ENCODE assay signal across 16 cellular contexts in the genomic region with DNA sequence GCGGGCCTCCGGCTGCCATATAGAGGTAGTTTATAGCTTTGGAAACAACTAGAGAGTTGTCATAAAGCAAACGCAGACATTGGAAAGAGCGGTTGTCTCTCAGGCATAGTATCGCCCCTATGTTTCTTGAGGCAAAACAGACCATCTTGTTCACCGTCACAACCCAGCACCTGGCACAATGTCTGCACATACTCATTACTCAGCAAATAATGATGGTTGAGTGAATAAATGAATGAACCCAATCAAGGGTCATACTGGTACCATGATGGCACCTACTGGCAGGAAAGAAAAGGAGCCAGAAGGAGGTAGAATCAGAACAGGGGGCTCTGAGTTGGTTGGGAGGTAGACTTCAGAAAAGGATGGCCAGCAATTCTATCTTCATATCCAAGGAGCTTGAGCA.
A peak's percentile ranks its signal among the peaks of the same experiment; 100 is the strongest.
DNase-seq lines count a peak whose midpoint lies in the region; ATAC-seq, FAIRE-seq and TF ChIP-seq lines count a peak whose summit lies in the region.
"Had no signal": no experiment of that assay in that cellular context is flagged by ENCODE, and none has a peak within 500 bp of the region (broad histone marks: within the 10 kb centered on the region; RNA-seq: fewer than 3 reads in every experiment).

No MANE protein-coding gene starts in this region.

- TF ChIP-seq EP300 in HepG2 (IDR thresholded peaks at IDR 0.05; ENCODE audit: low read depth in 2 of 2, low read length in 2 of 2) (no peak), HepG2 (CRISPR knock-in tag; IDR thresholded peaks at IDR 0.05; ENCODE audit: borderline replicate concordance) (no peak)

- H3K9me3 ChIP-seq in HepG2 (ENCODE audit: low read length) (no peaks in the 10 kb centered on the region), right lobe of liver (no peaks in the 10 kb centered on the region), RWPE2 (ENCODE audit: severe bottlenecking) (no peaks in the 10 kb centered on the region), smooth muscle cell (replicated peaks; ENCODE audit: low read depth) (no peaks in the 10 kb centered on the region)
- H3K9me3 ChIP-seq: BLaER1 had no signal

- in situ Hi-C loops in HepG2 (cut with HindIII; ENCODE audit: extremely low pct_ligation_motif_present, low pct_unique_long_range_greater_than_20kb), result no loop called here

- intact Hi-C loops in HepG2 (cut with micrococcal nuclease; ENCODE audit: unreplicated experiment), result no loop called here
- intact Hi-C loops in right lobe of liver (cut with DNase I), result no loop called here

- H3K4me1 ChIP-seq in HepG2 (ENCODE audit: insufficient read depth, low read length), result peaks cover 6% of the 10 kb centered on the region; the same call in 1 of the 2 replicates
- no peaks in the 10 kb centered on the region for H3K4me1 ChIP-seq in right lobe of liver
- H3K4me1 ChIP-seq in RWPE2 (ENCODE audit: insufficient read depth, poor library complexity, severe bottlenecking), result peaks cover 7% of the 10 kb centered on the region
- H3K4me1 ChIP-seq in smooth muscle cell (ENCODE audit: low read depth), result peaks cover 4% of the 10 kb centered on the region
- H3K4me1 ChIP-seq: BLaER1 had no signal

- 94% methylated on average over 6 of the region's 6 CpGs for WGBS in HepG2 (ENCODE audit: low lambda C conversion rate)
- WGBS in right lobe of liver (ENCODE audit: insufficient coverage, low coverage, low lambda C conversion rate, missing lambda C conversion rate), result 90% methylated on average over 6 of the region's 6 CpGs
- WGBS in smooth muscle cell (ENCODE audit: low lambda C conversion rate), result 97% methylated on average over 6 of the region's 6 CpGs

- H3K36me3 ChIP-seq in HepG2 (replicated peaks in 1 of 2; ENCODE audit: control insufficient read depth in 1 of 2, insufficient read depth in 2 of 2, low read length in 2 of 2) (no peaks in the 10 kb centered on the region), right lobe of liver (no peaks in the 10 kb centered on the region), RWPE2 (ENCODE audit: low read depth) (peaks cover 9% of the 10 kb centered on the region; the same call in 1 of the 2 replicates), smooth muscle cell (ENCODE audit: low read depth) (peaks cover 22% of the 10 kb centered on the region)
- H3K36me3 ChIP-seq: BLaER1 had no signal

- TF ChIP-seq POLR2A in HepG2 (IDR thresholded peaks at IDR 0.05; ENCODE audit: insufficient read depth in 1 of 2, low read depth in 2 of 2, low read length in 2 of 2) (no peak), right lobe of liver (IDR thresholded peaks at IDR 0.05) (no peak)

- H3K79me2 ChIP-seq in HepG2 (ENCODE audit: insufficient read depth, low read length) (no peaks in the 10 kb centered on the region), smooth muscle cell (ENCODE audit: low read depth) (no peaks in the 10 kb centered on the region)

- TF ChIP-seq RAD21 in HepG2 (CRISPR knock-in tag; IDR thresholded peaks at IDR 0.05), result no peak

- CTCF ChIA-PET in HepG2 (lab: Yijun Ruan, JAX; ENCODE audit: low intra/inter-chr PET ratio, low total read pairs), result no interaction called here

- H3K9ac ChIP-seq in HepG2 (ENCODE audit: insufficient read depth, low read depth, low read length) (no peak overlapping the region), smooth muscle cell (ENCODE audit: low read depth) (no peak overlapping the region)
- H3K9ac ChIP-seq: BLaER1 had no signal

- POLR2A ChIA-PET in HepG2 (lab: Yijun Ruan, JAX), result no interaction called here

- no peak for ATAC-seq in HepG2
- no peak for ATAC-seq in right lobe of liver
- no peak for ATAC-seq in RWPE2 (ENCODE audit: low read depth)

- DNase-seq in HepG2 (ENCODE audit: low spot score), result no peak
- no peak for DNase-seq in right lobe of liver
- no peak for DNase-seq in RWPE2 (ENCODE audit: low spot score)
- DNase-seq in smooth muscle cell (lab: John Stamatoyannopoulos, UW; ENCODE audit: unreplicated experiment), result no peak
- DNase-seq in OCI-M1 (lab: John Stamatoyannopoulos, UW), result no peak
- no peak for DNase-seq in NK-92 (lab: John Stamatoyannopoulos, UW; ENCODE audit: unreplicated experiment)
- no peak for DNase-seq in mucosa of gallbladder (ENCODE audit: low spot score)
- DNase-seq: CD4-positive, alpha-beta memory T cell; DMS79; GDM1; GOT3; H9 had no signal

- peaks cover 26% of the 10 kb centered on the region for H3F3A ChIP-seq in smooth muscle cell (ENCODE audit: low read depth)

- no TSS peak for BruUV-seq in HepG2 (replicated peaks; lab: Mats Ljungman, UMichigan)

- H4K20me1 ChIP-seq in HepG2 (ENCODE audit: insufficient read depth, low read length) (no peaks in the 10 kb centered on the region), smooth muscle cell (ENCODE audit: low read depth) (no peaks in the 10 kb centered on the region)
- H4K20me1 ChIP-seq: BLaER1 had no signal

- no peak overlapping the region for H3K27ac ChIP-seq in HepG2 (ENCODE audit: extremely low read length, insufficient read depth, low read length)
- H3K27ac ChIP-seq in right lobe of liver, result no peak overlapping the region
- peak overlapping the region; percentile 26 for H3K27ac ChIP-seq in RWPE2 (ENCODE audit: poor library complexity, severe bottlenecking)
- peak overlapping the region; percentile 7 for H3K27ac ChIP-seq in smooth muscle cell (ENCODE audit: low read depth)
- H3K27ac ChIP-seq: 22Rv1, BLaER1 had no signal

- FAIRE-seq in HepG2 (lab: Jason Lieb, UNC), result no peak
- FAIRE-seq: GM12892, GM18507 had no signal

- H3K4me2 ChIP-seq in HepG2 (ENCODE audit: low read depth, low read length) (no peak overlapping the region), smooth muscle cell (no peak overlapping the region)
- H3K4me2 ChIP-seq: BLaER1 had no signal

- H3K27me3 ChIP-seq in HepG2 (ENCODE audit: control insufficient read depth in 1 of 2, insufficient read depth in 2 of 2, low read length in 2 of 2), result no peaks in the 10 kb centered on the region; a peak in 1 of 5 replicates
- no peaks in the 10 kb centered on the region for H3K27me3 ChIP-seq in right lobe of liver
- no peaks in the 10 kb centered on the region for H3K27me3 ChIP-seq in RWPE2 (ENCODE audit: insufficient read depth, poor library complexity, severe bottlenecking)
- no peaks in the 10 kb centered on the region for H3K27me3 ChIP-seq in smooth muscle cell (ENCODE audit: low read depth)
- H3K27me3 ChIP-seq: BLaER1 had no signal

- no peak overlapping the region for H3K4me3 ChIP-seq in HepG2 (replicated peaks in 1 of 3; ENCODE audit: insufficient read depth in 1 of 3, low read depth in 2 of 3, low read length in 3 of 3)
- no peak overlapping the region for H3K4me3 ChIP-seq in right lobe of liver
- no peak overlapping the region for H3K4me3 ChIP-seq in RWPE2 (ENCODE audit: severe bottlenecking)
- H3K4me3 ChIP-seq in smooth muscle cell, result no peak overlapping the region
- H3K4me3 ChIP-seq: BLaER1 had no signal

- H2AFZ ChIP-seq in HepG2 (ENCODE audit: low read length), result no peak overlapping the region
- no peak overlapping the region for H2AFZ ChIP-seq in smooth muscle cell (ENCODE audit: low read depth)

- TF ChIP-seq CTCF in HepG2 (CRISPR knock-in tag; IDR thresholded peaks at IDR 0.05) (no peak), right lobe of liver (IDR thresholded peaks at IDR 0.05) (no peak), RWPE2 (IDR thresholded peaks at IDR 0.05; ENCODE audit: poor library complexity, severe bottlenecking) (no peak), smooth muscle cell (IDR thresholded peaks at IDR 0.05; ENCODE audit: borderline replicate concordance, insufficient read depth, poor library complexity, severe bottlenecking) (no peak)

TF ChIP-seq in HepG2, 621 proteins besides CTCF, POLR2A, EP300 and RAD21:
- TF ChIP-seq ZNF143 (CRISPR knock-in tag; IDR thresholded peaks at IDR 0.05) (no peak), ZNF775 (CRISPR knock-in tag; IDR thresholded peaks at IDR 0.05; ENCODE audit: borderline replicate concordance) (no peak), MAFF (IDR thresholded peaks at IDR 0.05; ENCODE audit: low read depth, low read length) (peak; percentile 86), NPAS2 (CRISPR knock-in tag; IDR thresholded peaks at IDR 0.05; ENCODE audit: borderline replicate concordance) (no peak), ZKSCAN8 (CRISPR knock-in tag; IDR thresholded peaks at IDR 0.05; ENCODE audit: borderline replicate concordance) (no peak), TOE1 (CRISPR knock-in tag; IDR thresholded peaks at IDR 0.05) (no peak), ZMYM4 (CRISPR knock-in tag; IDR thresholded peaks at IDR 0.05) (no peak), MAFK (conservative IDR thresholded peaks at IDR 0.05 in 1 of 2, IDR thresholded peaks at IDR 0.05 in 1 of 2; ENCODE audit: low read length in 2 of 2) (peak; percentile 92 to 93)
- TF ChIP-seq, protein P1, sequence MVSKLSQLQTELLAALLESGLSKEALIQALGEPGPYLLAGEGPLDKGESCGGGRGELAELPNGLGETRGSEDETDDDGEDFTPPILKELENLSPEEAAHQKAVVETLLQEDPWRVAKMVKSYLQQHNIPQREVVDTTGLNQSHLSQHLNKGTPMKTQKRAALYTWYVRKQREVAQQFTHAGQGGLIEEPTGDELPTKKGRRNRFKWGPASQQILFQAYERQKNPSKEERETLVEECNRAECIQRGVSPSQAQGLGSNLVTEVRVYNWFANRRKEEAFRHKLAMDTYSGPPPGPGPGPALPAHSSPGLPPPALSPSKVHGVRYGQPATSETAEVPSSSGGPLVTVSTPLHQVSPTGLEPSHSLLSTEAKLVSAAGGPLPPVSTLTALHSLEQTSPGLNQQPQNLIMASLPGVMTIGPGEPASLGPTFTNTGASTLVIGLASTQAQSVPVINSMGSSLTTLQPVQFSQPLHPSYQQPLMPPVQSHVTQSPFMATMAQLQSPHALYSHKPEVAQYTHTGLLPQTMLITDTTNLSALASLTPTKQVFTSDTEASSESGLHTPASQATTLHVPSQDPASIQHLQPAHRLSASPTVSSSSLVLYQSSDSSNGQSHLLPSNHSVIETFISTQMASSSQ (IDR thresholded peaks at IDR 0.05; ENCODE audit: low read depth), result no peak
- TF ChIP-seq, protein P1 (CRISPR knock-in tag; IDR thresholded peaks at IDR 0.05; ENCODE audit: borderline replicate concordance), result no peak

Comparison
In these comparisons a context has a peak if more than half of its experiments do, and no peak if none do; other contexts are left out.
1. H3K27ac ChIP-seq: peak in RWPE2 (single experiment) and smooth muscle cell (single experiment); none in HepG2 (single experiment) and right lobe of liver (0 of 3).